Comparison of ENCODE assay signal across 15 cellular contexts in genomic region chr10:84331091-84331490, GRCh38. TPM values are rescaled to one million over a fixed set of nuclear protein-coding genes. Genes with fewer than 3 reads are reported as not detected.
DNase-seq lines count a peak whose midpoint lies in the region; ATAC-seq and TF ChIP-seq lines count a peak whose summit lies in the region.
"Had no signal": no experiment of that assay in that cellular context is flagged by ENCODE, and none has a peak within 500 bp of the region (broad histone marks: within the 10 kb centered on the region; RNA-seq: fewer than 3 reads in every experiment).

No MANE protein-coding gene starts in this region.

- H3K9ac ChIP-seq in neural cell (ENCODE audit: low read length): no peak overlapping the region
- H3K9ac ChIP-seq: GM23248 had no signal

- H3K9me3 Mint-ChIP-seq in activated naive CD4-positive, alpha-beta T cell treated with anti-CD3 and anti-CD28 coated beads, Interleukin-2, amount 50 U/mL, for 72 hours: no peaks in the 10 kb centered on the region
- H3K9me3 Mint-ChIP-seq: naive B cell had no signal

- H3K27ac Mint-ChIP-seq in activated naive CD4-positive, alpha-beta T cell treated with anti-CD3 and anti-CD28 coated beads, Interleukin-2, amount 50 U/mL, for 72 hours: peak overlapping the region; percentile 91 to 99

- H3K9me2 ChIP-seq in neural cell (ENCODE audit: insufficient read depth, low read length): no peaks in the 10 kb centered on the region

- H3K9me3 ChIP-seq in HEK293 (ENCODE audit: control insufficient read depth, insufficient read depth, low read depth, low read length) (no peaks in the 10 kb centered on the region), neural cell (ENCODE audit: low read length) (no peaks in the 10 kb centered on the region), esophagus muscularis mucosa (no peaks in the 10 kb centered on the region)
- H3K9me3 ChIP-seq: vagina had no signal

- no peak overlapping the region for H2AFZ ChIP-seq in neural cell (ENCODE audit: low read depth, low read length)
- H2AFZ ChIP-seq: GM23248 had no signal

- TF ChIP-seq POLR2A in esophagus muscularis mucosa (IDR thresholded peaks at IDR 0.05; ENCODE audit: low read depth): no peak

- no peak for TF ChIP-seq CTCF in HEK293 (tag by site-specific recombination; IDR thresholded peaks at IDR 0.05)
- no peak for TF ChIP-seq CTCF in neural cell (IDR thresholded peaks at IDR 0.05; ENCODE audit: poor library complexity, severe bottlenecking)
- TF ChIP-seq CTCF in esophagus muscularis mucosa (IDR thresholded peaks at IDR 0.05): no peak

- no peaks in the 10 kb centered on the region for H4K20me1 ChIP-seq in neural cell (ENCODE audit: insufficient read depth)

- H3K27me3 ChIP-seq in neural cell (ENCODE audit: insufficient read depth, low read depth, low read length) (no peaks in the 10 kb centered on the region), esophagus muscularis mucosa (no peaks in the 10 kb centered on the region)
- H3K27me3 ChIP-seq: vagina had no signal

- 98% methylated on average over 2 of the region's 2 CpGs for WGBS in esophagus muscularis mucosa

- TF ChIP-seq EP300 in neural cell (conservative IDR thresholded peaks at IDR 0.05; ENCODE audit: poor library complexity, severe bottlenecking) (no peak), esophagus muscularis mucosa (IDR thresholded peaks at IDR 0.05) (no peak)

- H3K36me3 Mint-ChIP-seq in activated naive CD4-positive, alpha-beta T cell treated with anti-CD3 and anti-CD28 coated beads, Interleukin-2, amount 50 U/mL, for 72 hours: peaks cover 21% of the 10 kb centered on the region in 2 donors
- H3K36me3 Mint-ChIP-seq: naive B cell had no signal

- intact Hi-C loops in esophagus muscularis mucosa (cut with DNase I): no loop called here

- H3K4me1 ChIP-seq in HEK293 (ENCODE audit: control insufficient read depth, insufficient read depth, low read length): peaks cover 12% of the 10 kb centered on the region
- peaks cover 35 to 65% (median 49%) of the 10 kb centered on the region in 4 donors for H3K4me1 ChIP-seq in esophagus muscularis mucosa

- no peaks in the 10 kb centered on the region; a peak in 1 of 3 replicates for H3K36me3 ChIP-seq in HEK293 (ENCODE audit: control insufficient read depth in 2 of 2, insufficient read depth in 1 of 2, low read length in 2 of 2)
- H3K36me3 ChIP-seq in neural cell (ENCODE audit: insufficient read depth, low read length): no peaks in the 10 kb centered on the region
- no peaks in the 10 kb centered on the region for H3K36me3 ChIP-seq in esophagus muscularis mucosa
- H3K36me3 ChIP-seq: vagina had no signal

- H3K4me2 ChIP-seq in neural cell (ENCODE audit: low read length): no peak overlapping the region

- no peak overlapping the region for H3K27ac ChIP-seq in HEK293 (ENCODE audit: extremely low read depth, low read depth, low read length)
- H3K27ac ChIP-seq in neural cell (ENCODE audit: low read length): no peak overlapping the region
- no peak overlapping the region for H3K27ac ChIP-seq in esophagus muscularis mucosa (replicated peaks in 1 of 4)
- H3K27ac ChIP-seq: GM23248 had no signal

- peak; percentile 50 for DNase-seq in NCI-H82 (lab: John Stamatoyannopoulos, UW)
- no peak for DNase-seq in NCI-H82 treated with DMSO at 0.1 percent for 48 hours (lab: John Stamatoyannopoulos, UW; ENCODE audit: unreplicated experiment)
- DNase-seq in activated naive CD4-positive, alpha-beta T cell treated with anti-CD3 and anti-CD28 coated beads, Interleukin-2, amount 50 U/mL, for 72 hours (ENCODE audit: low spot score in 2 of 2): no peak
- DNase-seq in esophagus muscularis mucosa (ENCODE audit: extremely low spot score): no peak
- DNase-seq: ACHN; activated CD4-positive, alpha-beta T cell treated with anti-CD3 and anti-CD28 coated beads, Interleukin-2, amount 50 U/mL, for 4 hours; aorta; GM23248; naive B cell; NCI-H1105 treated with DMSO at 0.1 percent for 48 hours had no signal

- H3K4me3 ChIP-seq in HEK293 (ENCODE audit: low read depth, low read length) (no peak overlapping the region), neural cell (ENCODE audit: low read length) (peak overlapping the region; percentile 82), esophagus muscularis mucosa (no peak overlapping the region)
- H3K4me3 ChIP-seq: GM23248 had no signal

- no peak for TF ChIP-seq RAD21 in neural cell (conservative IDR thresholded peaks at IDR 0.05)

- POLR2A ChIA-PET in HEK293 (lab: Yijun Ruan, JAX): no interaction called here

- H3K79me2 ChIP-seq in neural cell (replicated peaks; ENCODE audit: insufficient read depth, low read length): peaks cover 68% of the 10 kb centered on the region

- no peaks in the 10 kb centered on the region for H3F3A ChIP-seq in neural cell (ENCODE audit: insufficient read depth, low read length, poor library complexity, severe bottlenecking)

- CTCF ChIA-PET in HEK293 (lab: Yijun Ruan, JAX): no interaction called here

- ATAC-seq in activated naive CD4-positive, alpha-beta T cell treated with anti-CD3 and anti-CD28 coated beads, Interleukin-2, amount 50 U/mL, for 72 hours: no peak
- no peak for ATAC-seq in HG02623 (IDR thresholded peaks at IDR 0.05; ENCODE audit: unreplicated experiment)
- ATAC-seq in GM18498 (IDR thresholded peaks at IDR 0.05; ENCODE audit: unreplicated experiment): no peak

TF ChIP-seq in HEK293, 187 proteins besides CTCF, POLR2A, EP300 and RAD21 (continues in another document):
- TF ChIP-seq ZNF658 (tag by site-specific recombination; IDR thresholded peaks at IDR 0.05) (no peak), ZNF704 (tag by site-specific recombination; IDR thresholded peaks at IDR 0.05) (no peak), ZNF513 (tag by site-specific recombination; IDR thresholded peaks at IDR 0.05) (no peak)

TF ChIP-seq in neural cell, 6 proteins besides CTCF, POLR2A, EP300 and RAD21:
- TF ChIP-seq POLR2AphosphoS5 (IDR thresholded peaks at IDR 0.05) (no peak), SMC3 (conservative IDR thresholded peaks at IDR 0.05; ENCODE audit: poor library complexity) (no peak), TAF1 (IDR thresholded peaks at IDR 0.05; ENCODE audit: low read depth) (no peak), MXI1 (conservative IDR thresholded peaks at IDR 0.05; ENCODE audit: poor library complexity, severe bottlenecking) (no peak), REST (IDR thresholded peaks at IDR 0.05; ENCODE audit: borderline replicate concordance) (no peak), EZH2 (IDR thresholded peaks at IDR 0.05; ENCODE audit: borderline replicate concordance, insufficient read depth, low read length, poor library complexity, severe bottlenecking) (no peak)

RNA-seq across cellular contexts. Expression of gene CCSER2, which starts 2.7 kb away (rescaled TPM):
- 10 to 100 TPM; 73.1 to 74.1 TPM for total RNA-seq in activated naive CD4-positive, alpha-beta T cell treated with anti-CD3 and anti-CD28 coated beads, Interleukin-2, amount 50 U/mL, for 72 hours
- 35.1 and 38.3 TPM in 2 replicates for polyA plus RNA-seq in neural cell
- 146 and 172 TPM in 2 replicates for polyA minus RNA-seq in neural cell
- total RNA-seq in esophagus muscularis mucosa: 10 to 100 TPM; 60.5 to 80.6 (median 63.1) TPM
